9 cellular contexts compared by ENCODE assay signal in the genomic region with DNA sequence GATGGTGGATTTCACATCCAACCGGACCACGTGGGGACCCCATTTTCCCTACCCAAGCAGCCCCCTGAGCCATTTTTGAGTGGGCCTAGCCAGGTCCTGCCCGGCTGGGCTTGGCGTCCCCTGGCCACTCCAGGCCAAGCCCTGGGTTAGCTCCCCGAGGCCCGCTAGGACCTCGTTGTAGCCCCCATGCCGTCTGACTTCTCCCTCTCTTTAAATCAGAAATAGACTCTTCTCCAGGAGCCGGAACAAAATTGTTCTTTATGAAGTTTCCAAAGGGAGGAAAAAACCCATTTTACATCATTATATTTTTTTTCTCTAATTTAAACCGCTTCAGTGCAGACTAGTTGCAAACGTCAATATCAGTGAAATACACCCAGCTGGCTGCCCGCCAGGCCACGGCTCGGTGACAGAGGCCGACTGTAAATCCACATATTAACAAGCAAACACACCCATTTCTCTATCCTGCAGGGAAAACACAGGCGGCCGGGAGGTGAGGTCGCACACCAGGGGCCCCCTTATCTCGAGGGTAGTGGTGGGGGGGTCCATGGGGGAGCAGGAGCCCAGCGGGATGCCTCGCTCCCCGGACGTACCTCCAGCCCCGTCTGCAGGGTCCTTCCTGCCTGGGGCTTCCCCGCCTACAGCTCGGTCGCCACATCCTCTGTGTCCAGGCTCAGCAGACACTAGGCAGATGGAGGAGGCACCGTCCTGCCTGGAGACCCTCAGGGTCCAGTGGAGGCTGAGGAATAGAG.
DNase-seq lines count a peak whose midpoint lies in the region; ATAC-seq and TF ChIP-seq lines count a peak whose summit lies in the region.
"Had no signal": no experiment of that assay in that cellular context is flagged by ENCODE, and none has a peak within 500 bp of the region (broad histone marks: within the 10 kb centered on the region; RNA-seq: fewer than 3 reads in every experiment).

No MANE protein-coding gene starts in this region.

- peak; percentile 25 for DNase-seq in activated effector memory CD4-positive, alpha-beta T cell treated with Interleukin-2 at 50 U/mL for 16 hours
- DNase-seq in activated effector memory CD4-positive, alpha-beta T cell treated with anti-CD3 and anti-CD28 coated beads, Interleukin-2, amount 50 U/mL, for 16 hours: no peak
- DNase-seq in PC-3 (peak; percentile 67), dermis blood vessel endothelial cell (peak; percentile 55), prostate gland (ENCODE audit: low spot score) (peak; percentile 59)
- DNase-seq in stimulated activated CD4-positive, alpha-beta T cell treated with anti-CD3 and anti-CD28 coated beads, Interleukin-4, amount 100 ng/mL, for 24 hours: no peak

- no peaks in the 10 kb centered on the region for H3K9me2 ChIP-seq in PC-3 (replicated peaks; ENCODE audit: low read length)

- CTCF ChIA-PET in PC-3 (lab: Charles Lee): interaction anchor here (0.5 kb wide), 1 partner anchor 16 kb away, joined by 7 read pairs; no protein-coding TSS in a partner anchor

- H3K27ac ChIP-seq in PC-3 (ENCODE audit: low read length) (peak overlapping the region; percentile 22; the same call in 1 of the 2 replicates), prostate gland (no peak overlapping the region), gastroesophageal sphincter (no peak overlapping the region)
- H3K27ac ChIP-seq: parathyroid adenoma had no signal

- H3K4me1 ChIP-seq in PC-3 (ENCODE audit: insufficient read depth, low read length) (peaks cover 24% of the 10 kb centered on the region), prostate gland (replicated peaks) (peaks cover 10% of the 10 kb centered on the region), gastroesophageal sphincter (peaks cover 0 to 19% (median 0%) of the 10 kb centered on the region in 3 donors)
- H3K4me1 ChIP-seq: parathyroid adenoma had no signal

- H3K9me3 ChIP-seq in PC-3 (ENCODE audit: low read length): no peaks in the 10 kb centered on the region
- no peaks in the 10 kb centered on the region for H3K9me3 ChIP-seq in prostate gland
- no peaks in the 10 kb centered on the region for H3K9me3 ChIP-seq in gastroesophageal sphincter

- peak overlapping the region; percentile 81 for H2AFZ ChIP-seq in PC-3 (ENCODE audit: low read length)
- H2AFZ ChIP-seq: parathyroid adenoma had no signal

- no peak for TF ChIP-seq CTCF in PC-3 (conservative IDR thresholded peaks at IDR 0.05; ENCODE audit: low read depth, low read length)
- no peak for TF ChIP-seq CTCF in prostate gland (IDR thresholded peaks at IDR 0.05)
- TF ChIP-seq CTCF in gastroesophageal sphincter (IDR thresholded peaks at IDR 0.05): no peak

- no peak for TF ChIP-seq POLR2A in prostate gland (IDR thresholded peaks at IDR 0.05)
- no peak for TF ChIP-seq POLR2A in gastroesophageal sphincter (IDR thresholded peaks at IDR 0.05)

- peaks cover 13% of the 10 kb centered on the region for H3K79me2 ChIP-seq in PC-3 (ENCODE audit: low read length)
- H3K79me2 ChIP-seq: parathyroid adenoma had no signal

- H3K4me2 ChIP-seq in PC-3 (ENCODE audit: low read length): peak overlapping the region; percentile 94

- H3K4me3 ChIP-seq in PC-3 (ENCODE audit: low read length): peak overlapping the region; percentile 82
- H3K4me3 ChIP-seq in prostate gland: no peak overlapping the region
- peak overlapping the region in 1 of 2 donors; percentile 6 for H3K4me3 ChIP-seq in gastroesophageal sphincter

- H3K36me3 ChIP-seq in PC-3 (ENCODE audit: low read depth, low read length) (no peaks in the 10 kb centered on the region), prostate gland (no peaks in the 10 kb centered on the region), gastroesophageal sphincter (no peaks in the 10 kb centered on the region)

- H3F3A ChIP-seq in PC-3 (ENCODE audit: low read length, unreplicated experiment): no peaks in the 10 kb centered on the region

- H4K20me1 ChIP-seq in PC-3 (ENCODE audit: low read length): no peaks in the 10 kb centered on the region

- ATAC-seq in PC-3: peak; percentile 58
- ATAC-seq in HG03571 (IDR thresholded peaks at IDR 0.05; ENCODE audit: unreplicated experiment): no peak
- no peak for ATAC-seq in gastroesophageal sphincter

- no peak for TF ChIP-seq EP300 in gastroesophageal sphincter (IDR thresholded peaks at IDR 0.05)

- 28% methylated on average over 28 of the region's 28 CpGs for WGBS in prostate gland
- WGBS in gastroesophageal sphincter (ENCODE audit: low coverage in 1 of 2), 2 donors: 30 to 39% methylated on average over 4 to 13 of the region's 28 CpGs

- intact Hi-C loops in PC-3 (cut with micrococcal nuclease): no loop called here
- intact Hi-C loops in prostate gland (cut with DNase I): no loop called here

- H3K9ac ChIP-seq in PC-3 (ENCODE audit: low read length): peak overlapping the region; percentile 77
- H3K9ac ChIP-seq: parathyroid adenoma had no signal

- BruUV-seq in PC-3 (replicated peaks; lab: Mats Ljungman, UMichigan): no TSS peak

- H3K27me3 ChIP-seq in PC-3 (ENCODE audit: low read length) (no peaks in the 10 kb centered on the region), prostate gland (replicated peaks; ENCODE audit: insufficient read depth) (no peaks in the 10 kb centered on the region), gastroesophageal sphincter (peaks cover 47% of the 10 kb centered on the region)

- POLR2A ChIA-PET in PC-3 (lab: Charles Lee; ENCODE audit: unreplicated experiment): no interaction called here

Comparison
In these comparisons a context has a peak if more than half of its experiments do, and no peak if none do; other contexts are left out.
1. DNase-seq: peak in activated effector memory CD4-positive, alpha-beta T cell treated with Interleukin-2 at 50 U/mL for 16 hours (single experiment), PC-3 (single experiment), dermis blood vessel endothelial cell (single experiment) and prostate gland (single experiment); none in activated effector memory CD4-positive, alpha-beta T cell treated with anti-CD3 and anti-CD28 coated beads, Interleukin-2, amount 50 U/mL, for 16 hours (single experiment) and stimulated activated CD4-positive, alpha-beta T cell treated with anti-CD3 and anti-CD28 coated beads, Interleukin-4, amount 100 ng/mL, for 24 hours (single experiment).